15 cellular contexts compared by ENCODE assay signal in the genomic region with DNA sequence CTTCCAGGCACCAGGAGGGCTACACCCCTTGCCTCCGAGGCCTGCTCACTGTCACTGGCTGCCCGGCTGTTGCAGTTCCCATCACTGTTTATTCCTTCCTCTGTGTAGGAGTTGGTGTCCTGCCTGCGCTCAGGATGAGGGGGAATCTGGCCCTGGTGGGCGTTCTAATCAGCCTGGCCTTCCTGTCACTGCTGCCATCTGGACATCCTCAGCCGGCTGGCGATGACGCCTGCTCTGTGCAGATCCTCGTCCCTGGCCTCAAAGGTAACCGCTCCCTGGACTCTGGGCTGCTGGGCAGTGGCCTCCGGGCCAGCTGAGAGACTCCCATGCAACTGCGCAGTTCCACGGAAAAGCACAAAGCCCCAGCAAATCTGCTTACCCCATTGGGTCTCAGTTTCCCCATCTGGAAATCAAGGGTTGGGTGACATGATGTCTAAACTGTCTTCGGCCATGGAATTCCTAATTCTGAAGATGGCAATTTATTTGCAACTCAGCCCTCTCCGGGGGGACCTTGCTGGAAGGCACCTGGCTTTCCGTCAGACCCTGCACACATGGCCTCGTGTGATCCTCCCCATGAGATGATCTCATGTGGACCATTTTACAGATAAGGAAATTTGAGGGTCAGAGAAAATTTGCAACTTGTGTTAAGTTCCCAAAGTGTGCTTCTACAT. TPM values are rescaled to one million over a fixed set of nuclear protein-coding genes. Genes with fewer than 3 reads are reported as not detected.
A peak's percentile ranks its signal among the peaks of the same experiment; 100 is the strongest.
DNase-seq lines count a peak whose midpoint lies in the region; TF ChIP-seq lines count a peak whose summit lies in the region.
"Had no signal": no experiment of that assay in that cellular context is flagged by ENCODE, and none has a peak within 500 bp of the region (broad histone marks: within the 10 kb centered on the region; RNA-seq: fewer than 3 reads in every experiment).

No MANE protein-coding gene starts in this region.

- peak overlapping the region; percentile 70 for H3K4me3 ChIP-seq in OCI-LY3 (ENCODE audit: low read length)
- no peak overlapping the region for H3K4me3 ChIP-seq in colonic mucosa
- H3K4me3 ChIP-seq: BLaER1 treated with 17β-estradiol and CSF1 and Interleukin-3, amounts not matched to agents 10 nM and 100 nM; thoracic aorta had no signal

- H3K9ac ChIP-seq in OCI-LY3 (ENCODE audit: low read length) (peak overlapping the region; percentile 58; the same call in 1 of the 2 replicates), colonic mucosa (ENCODE audit: low read depth in 2 of 2, low read length in 2 of 2) (no peak overlapping the region)
- H3K9ac ChIP-seq: BLaER1 treated with 17β-estradiol and CSF1 and Interleukin-3, amounts not matched to agents 10 nM and 100 nM had no signal

- POLR2A ChIA-PET in GM10248 (lab: Yijun Ruan, JAX) = no interaction called here

- peaks cover 19% of the 10 kb centered on the region for H3K4me1 ChIP-seq in OCI-LY3 (ENCODE audit: low read length)
- H3K4me1 ChIP-seq in colonic mucosa = no peaks in the 10 kb centered on the region

- H3K27ac ChIP-seq in OCI-LY3 (ENCODE audit: low read length) (no peak overlapping the region), colonic mucosa (no peak overlapping the region)
- H3K27ac ChIP-seq: BLaER1 treated with 17β-estradiol and CSF1 and Interleukin-3, amounts not matched to agents 10 nM and 100 nM; thoracic aorta had no signal

- peak; percentile 14 for DNase-seq in D341Med (ENCODE audit: low spot score)
- DNase-seq in colonic mucosa = peak; percentile 13
- DNase-seq in mucosa of gallbladder (ENCODE audit: low spot score) = peak; percentile 68
- DNase-seq in activated CD4-positive, CD25-positive, alpha-beta regulatory T cell treated with anti-CD3 and anti-CD28 coated beads, Interleukin-2, amount 50 U/mL, for 72 hours = no peak
- no peak for DNase-seq in GM10248 (ENCODE audit: extremely low spot score)
- no peak for DNase-seq in activated CD4-positive, alpha-beta T cell treated with anti-CD3 and anti-CD28 coated beads, Interleukin-2, amount 50 U/mL, for 48 hours
- DNase-seq: left ventricle myocardium superior had no signal

- no peak overlapping the region for H2AFZ ChIP-seq in OCI-LY3 (ENCODE audit: low read depth, low read length)

- intact Hi-C loops in colonic mucosa (cut with DNase I) = no loop called here

- H3K36me3 ChIP-seq in OCI-LY3 (replicated peaks; ENCODE audit: low read depth, low read length) (no peaks in the 10 kb centered on the region), colonic mucosa (no peaks in the 10 kb centered on the region)
- H3K36me3 ChIP-seq: BLaER1 treated with 17β-estradiol and CSF1 and Interleukin-3, amounts not matched to agents 10 nM and 100 nM; thoracic aorta had no signal

- H3K9me3 ChIP-seq in OCI-LY3 (ENCODE audit: insufficient read depth, low read length) = no peaks in the 10 kb centered on the region
- H3K9me3 ChIP-seq in colonic mucosa = no peaks in the 10 kb centered on the region
- H3K9me3 ChIP-seq: thoracic aorta had no signal

- CTCF ChIA-PET in GM10248 (lab: Yijun Ruan, JAX) = interaction anchor here (1.2 to 1.7 kb wide), 2 partner anchors 9 to 24 kb away, joined by 3 read pairs; a partner anchor contains a TSS

- no peaks in the 10 kb centered on the region for H3K79me2 ChIP-seq in OCI-LY3 (ENCODE audit: low read length)

- H3K27me3 ChIP-seq in OCI-LY3 (ENCODE audit: low read depth, low read length) (no peaks in the 10 kb centered on the region), colonic mucosa (no peaks in the 10 kb centered on the region)
- H3K27me3 ChIP-seq: BLaER1 treated with 17β-estradiol and CSF1 and Interleukin-3, amounts not matched to agents 10 nM and 100 nM; dorsolateral prefrontal cortex had no signal

- H3K4me2 ChIP-seq in OCI-LY3 (ENCODE audit: low read length) = peak overlapping the region; percentile 84
- H3K4me2 ChIP-seq: BLaER1 treated with 17β-estradiol and CSF1 and Interleukin-3, amounts not matched to agents 10 nM and 100 nM had no signal

- H4K20me1 ChIP-seq in OCI-LY3 (ENCODE audit: insufficient read depth, low read length) = no peaks in the 10 kb centered on the region
- H4K20me1 ChIP-seq: BLaER1 treated with 17β-estradiol and CSF1 and Interleukin-3, amounts not matched to agents 10 nM and 100 nM had no signal

- TF ChIP-seq CTCF in OCI-LY3 (IDR thresholded peaks at IDR 0.05; ENCODE audit: low read depth, low read length) (no peak), colonic mucosa (IDR thresholded peaks at IDR 0.05) (no peak), GM10248 (IDR thresholded peaks at IDR 0.05; ENCODE audit: control extremely low read depth, extremely low read depth, low read depth, missing control alignments) (no peak)

RNA-seq across cellular contexts. Expression of a gene that starts 9.4 kb away (rescaled TPM):
- total RNA-seq in colonic mucosa = under 1 TPM; 0.47 to 0.80 TPM
- 79.0 TPM for total RNA-seq in mucosa of gallbladder

RNA-seq across cellular contexts. Expression of a gene that starts 29.3 kb away (rescaled TPM):
- total RNA-seq in colonic mucosa (1,000 to 10,000 TPM in 1 of 2 donors, 100 to 1,000 TPM in 1; 941 to 1,015 TPM), mucosa of gallbladder (690 TPM)

RNA-seq across cellular contexts. Expression of a gene that starts 46.2 kb away (rescaled TPM):
- 10 to 100 TPM; 13.3 to 18.8 TPM for total RNA-seq in colonic mucosa
- total RNA-seq in mucosa of gallbladder = 14.9 TPM

RNA-seq across cellular contexts. Expression of a gene that starts 53.7 kb away (rescaled TPM):
- total RNA-seq in colonic mucosa (not detected), mucosa of gallbladder (0.81 TPM)
- total RNA-seq: activated T-helper 17 cell treated with anti-CD3 and anti-CD28 coated beads, Interleukin-2, amount 50 U/mL, for 72 hours; aorta; left ventricle myocardium superior; naive thymus-derived CD8-positive, alpha-beta T cell; pulmonary artery endothelial cell had no signal

Comparison
In these comparisons a context has a peak if more than half of its experiments do, and no peak if none do; other contexts are left out.
1. DNase-seq: peak in D341Med (single experiment), colonic mucosa (single experiment) and mucosa of gallbladder (single experiment); none in activated CD4-positive, CD25-positive, alpha-beta regulatory T cell treated with anti-CD3 and anti-CD28 coated beads, Interleukin-2, amount 50 U/mL, for 72 hours (single experiment), GM10248 (single experiment) and activated CD4-positive, alpha-beta T cell treated with anti-CD3 and anti-CD28 coated beads, Interleukin-2, amount 50 U/mL, for 48 hours (0 of 2).
2. RNA of a gene that starts 9.4 kb away (total RNA-seq): 79.0 TPM in mucosa of gallbladder (single experiment); 0.47 to 0.80 TPM in colonic mucosa; every median in the first group is over 10 times any median in the second.